In genomic region chr17:57166803-57167202, GRCh38 we compare ENCODE assay signal across 29 cellular contexts.
DNase-seq lines count a peak whose midpoint lies in the region; ATAC-seq and TF ChIP-seq lines count a peak whose summit lies in the region.
"Had no signal": no experiment of that assay in that cellular context is flagged by ENCODE, and none has a peak within 500 bp of the region (broad histone marks: within the 10 kb centered on the region; RNA-seq: fewer than 3 reads in every experiment).

No MANE protein-coding gene starts in this region.

- H2BK15ac ChIP-seq in H9 (ENCODE audit: low read depth, low read length) (no peak overlapping the region), neuronal stem cell (ENCODE audit: low read length) (no peak overlapping the region)

- TF ChIP-seq CTCF in H9 (conservative IDR thresholded peaks at IDR 0.05) (no peak), PC-9 (conservative IDR thresholded peaks at IDR 0.05) (no peak), testis (IDR thresholded peaks at IDR 0.05) (no peak)

- H3K4me2 ChIP-seq in H9 (ENCODE audit: insufficient read depth, insufficient read length, low read length) (no peak overlapping the region), PC-9 (peak overlapping the region; percentile 49), neuronal stem cell (ENCODE audit: insufficient read depth, low read length, poor library complexity, severe bottlenecking) (no peak overlapping the region)
- H3K4me2 ChIP-seq: neural progenitor cell had no signal

- H4K8ac ChIP-seq in H9 (replicated peaks; ENCODE audit: insufficient read length, low read depth, low read length) (no peak overlapping the region), neuronal stem cell (ENCODE audit: low read depth, low read length) (no peak overlapping the region)

- H3K79me1 ChIP-seq in H9 (ENCODE audit: insufficient read depth, low read depth, low read length, poor library complexity, severe bottlenecking): no peaks in the 10 kb centered on the region
- H3K79me1 ChIP-seq in neuronal stem cell (ENCODE audit: low read depth, low read length): no peaks in the 10 kb centered on the region

- H3K4me3 ChIP-seq in PC-9 (no peak overlapping the region), esophagus (ENCODE audit: low read depth in 1 of 2, low read length in 2 of 2) (no peak overlapping the region), neuronal stem cell (ENCODE audit: low read length in 2 of 2) (no peak overlapping the region), testis (no peak overlapping the region)
- H3K4me3 ChIP-seq: esophagus squamous epithelium, neural progenitor cell, prostate gland, SJSA1 had no signal

- H2BK12ac ChIP-seq in H9 (ENCODE audit: insufficient read length, low read depth, low read length) (no peak overlapping the region), neuronal stem cell (ENCODE audit: low read length) (no peak overlapping the region)

- H3K23me2 ChIP-seq in H9 (ENCODE audit: insufficient read length, low read depth, low read length, poor library complexity, severe bottlenecking): no peaks in the 10 kb centered on the region

- H3K27ac ChIP-seq in H9 (ENCODE audit: insufficient read length, low read depth, low read length) (no peak overlapping the region), PC-9 (no peak overlapping the region), esophagus (ENCODE audit: low read depth in 2 of 2, low read length in 1 of 2) (peak overlapping the region; percentile 6 to 27), neuronal stem cell (replicated peaks; ENCODE audit: low read length) (no peak overlapping the region), testis (no peak overlapping the region), substantia nigra (ENCODE audit: low read depth, low read length, poor library complexity, severe bottlenecking) (no peak overlapping the region)
- H3K27ac ChIP-seq: neural progenitor cell, prostate gland, SJSA1, WERI-Rb-1 had no signal

- no peak overlapping the region for H3K27ac Mint-ChIP-seq in H9
- H3K27ac Mint-ChIP-seq in activated CD8-positive, alpha-beta memory T cell treated with anti-CD3 and anti-CD28 coated beads, Interleukin-2, amount 10 ng/mL, durations not matched to agents 7 days and 5 days: no peak overlapping the region
- H3K27ac Mint-ChIP-seq: activated CD4-positive, alpha-beta memory T cell treated with anti-CD3 and anti-CD28 coated beads for 36 hours; CD4-positive, alpha-beta memory T cell; neural progenitor cell; T-helper 17 cell; type B pancreatic cell had no signal

- no peaks in the 10 kb centered on the region for H3K79me2 ChIP-seq in H9 (ENCODE audit: insufficient read depth, low read length)
- H3K79me2 ChIP-seq in PC-9 (ENCODE audit: low read depth): no peaks in the 10 kb centered on the region

- intact Hi-C loops in PC-9 (cut with micrococcal nuclease; ENCODE audit: unreplicated experiment): no loop called here
- intact Hi-C loops in sciatic nerve (cut with DNase I): no loop called here
- intact Hi-C loops in testis (cut with DNase I; ENCODE audit: low total_unique reads): no loop called here

- TF ChIP-seq POLR2A in testis (IDR thresholded peaks at IDR 0.05): no peak

- H3K4me1 ChIP-seq in H9 (ENCODE audit: insufficient read depth, low read length) (peaks cover 2% of the 10 kb centered on the region; the same call in 1 of the 2 replicates), PC-9 (replicated peaks; ENCODE audit: insufficient read depth) (peaks cover 16% of the 10 kb centered on the region), esophagus (ENCODE audit: control insufficient read depth in 2 of 2, insufficient read depth in 2 of 2, low read length in 1 of 2) (no peaks in the 10 kb centered on the region), neuronal stem cell (ENCODE audit: control insufficient read depth in 2 of 2, insufficient read depth in 1 of 2, low read depth in 1 of 2, low read length in 2 of 2) (peaks cover 0 to 3% of the 10 kb centered on the region in 2 donors), testis (no peaks in the 10 kb centered on the region)
- H3K4me1 ChIP-seq: neural progenitor cell, prostate gland, SJSA1 had no signal

- H2AFZ ChIP-seq in H9 (ENCODE audit: low read length) (no peak overlapping the region), PC-9 (0 out of 2 replicates have a peak overlapping the region, but pooled peaks have one; percentile 29), neuronal stem cell (ENCODE audit: low read length) (no peak overlapping the region)
- H2AFZ ChIP-seq: neural progenitor cell had no signal

- H3K27me3 Mint-ChIP-seq in H9 (ENCODE audit: low read depth): no peaks in the 10 kb centered on the region
- peaks cover 32% of the 10 kb centered on the region for H3K27me3 Mint-ChIP-seq in activated CD8-positive, alpha-beta memory T cell treated with anti-CD3 and anti-CD28 coated beads, Interleukin-2, amount 10 ng/mL, durations not matched to agents 7 days and 5 days

- no peak for ATAC-seq in sciatic nerve
- ATAC-seq in activated CD8-positive, alpha-beta memory T cell treated with anti-CD3 and anti-CD28 coated beads, Interleukin-2, amount 10 ng/mL, durations not matched to agents 7 days and 5 days: no peak
- ATAC-seq: T-helper 17 cell had no signal

- CTCF ChIA-PET in PC-9 (lab: Charles Lee): interaction anchor here (0.6 kb wide), 1 partner anchor 668 kb away, joined by 4 read pairs; no protein-coding TSS in a partner anchor
- CTCF ChIA-PET in activated CD8-positive, alpha-beta memory T cell treated with anti-CD3 and anti-CD28 coated beads, Interleukin-2, amount 10 ng/mL, durations not matched to agents 7 days and 5 days (lab: Charles Lee): no interaction called here

- H3K23ac ChIP-seq in H9 (ENCODE audit: insufficient read length, low read depth, low read length) (no peak overlapping the region), neuronal stem cell (ENCODE audit: low read depth, low read length, poor library complexity) (no peak overlapping the region)

- H3K36me3 Mint-ChIP-seq in H9 (ENCODE audit: insufficient read depth in 1 of 3, low read depth in 3 of 3): peaks cover 0 to 3% (median 0%) of the 10 kb centered on the region in 3 experiments; a peak in 1 of 7 replicates
- no peaks in the 10 kb centered on the region for H3K36me3 Mint-ChIP-seq in activated CD8-positive, alpha-beta memory T cell treated with anti-CD3 and anti-CD28 coated beads, Interleukin-2, amount 10 ng/mL, durations not matched to agents 7 days and 5 days
- H3K36me3 Mint-ChIP-seq: activated CD4-positive, alpha-beta memory T cell treated with anti-CD3 and anti-CD28 coated beads for 36 hours; CD4-positive, alpha-beta memory T cell; neural progenitor cell; type B pancreatic cell had no signal

- peaks cover 2 to 3% of the 10 kb centered on the region in 2 experiments; a peak in 1 of 5 replicates for H3K9me3 Mint-ChIP-seq in H9
- H3K9me3 Mint-ChIP-seq in activated CD8-positive, alpha-beta memory T cell treated with anti-CD3 and anti-CD28 coated beads, Interleukin-2, amount 10 ng/mL, durations not matched to agents 7 days and 5 days (ENCODE audit: low read depth): peaks cover 2% of the 10 kb centered on the region
- H3K9me3 Mint-ChIP-seq: type B pancreatic cell had no signal

- H3K9ac ChIP-seq in H9 (ENCODE audit: extremely low read depth, insufficient read length, low read length): no peak overlapping the region
- peak overlapping the region; percentile 38 for H3K9ac ChIP-seq in neuronal stem cell (ENCODE audit: low read depth, low read length, poor library complexity)
- H3K9ac ChIP-seq: neural progenitor cell had no signal

- H2BK120ac ChIP-seq in H9 (ENCODE audit: low read depth, low read length, poor library complexity, severe bottlenecking): no peak overlapping the region
- no peak overlapping the region for H2BK120ac ChIP-seq in neuronal stem cell (ENCODE audit: low read depth, low read length)

- H4K20me1 ChIP-seq in H9 (ENCODE audit: control insufficient read depth, insufficient read depth, insufficient read length): no peaks in the 10 kb centered on the region
- H4K20me1 ChIP-seq in PC-9 (ENCODE audit: insufficient read depth): no peaks in the 10 kb centered on the region

- peaks cover 21 to 23% of the 10 kb centered on the region in 2 experiments for H3K4me1 Mint-ChIP-seq in H9
- H3K4me1 Mint-ChIP-seq in activated CD8-positive, alpha-beta memory T cell treated with anti-CD3 and anti-CD28 coated beads, Interleukin-2, amount 10 ng/mL, durations not matched to agents 7 days and 5 days: no peaks in the 10 kb centered on the region
- H3K4me1 Mint-ChIP-seq: CD4-positive, alpha-beta memory T cell; T-helper 17 cell had no signal

- H2AK5ac ChIP-seq in H9 (ENCODE audit: insufficient read length, low read length) (no peak overlapping the region), neuronal stem cell (ENCODE audit: low read depth, low read length) (no peak overlapping the region)

- H2BK20ac ChIP-seq in H9 (ENCODE audit: low read depth, low read length, poor library complexity, severe bottlenecking): no peak overlapping the region

- H3K14ac ChIP-seq in H9 (ENCODE audit: insufficient read depth, low read length) (no peak overlapping the region), neuronal stem cell (ENCODE audit: low read length) (no peak overlapping the region)

- H4K5ac ChIP-seq in H9 (ENCODE audit: insufficient read length, low read depth, low read length): no peak overlapping the region

- H3K4me3 Mint-ChIP-seq in H9: no peak overlapping the region
- H3K4me3 Mint-ChIP-seq in activated CD8-positive, alpha-beta memory T cell treated with anti-CD3 and anti-CD28 coated beads, Interleukin-2, amount 10 ng/mL, durations not matched to agents 7 days and 5 days: no peak overlapping the region
- H3K4me3 Mint-ChIP-seq: activated CD4-positive, alpha-beta memory T cell treated with anti-CD3 and anti-CD28 coated beads for 36 hours; CD4-positive, alpha-beta memory T cell; neural progenitor cell; T-helper 17 cell; type B pancreatic cell had no signal

- H3K27me3 ChIP-seq in H9 (ENCODE audit: insufficient read depth, low read length): no peaks in the 10 kb centered on the region
- peaks cover 3% of the 10 kb centered on the region; the same call in 1 of the 2 replicates for H3K27me3 ChIP-seq in PC-9 (ENCODE audit: insufficient read depth, low read depth)
- H3K27me3 ChIP-seq in esophagus (ENCODE audit: control insufficient read depth in 1 of 2, insufficient read depth in 2 of 2, low read length in 2 of 2): no peaks in the 10 kb centered on the region
- H3K27me3 ChIP-seq in neuronal stem cell (ENCODE audit: control insufficient read depth in 3 of 3, insufficient read depth in 3 of 3, low read depth in 1 of 3, low read length in 3 of 3): no peaks in the 10 kb centered on the region
- H3K27me3 ChIP-seq in testis: no peaks in the 10 kb centered on the region
- H3K27me3 ChIP-seq: esophagus squamous epithelium, neural progenitor cell had no signal

- no peak overlapping the region for H3T11ph ChIP-seq in H9 (ENCODE audit: low read length)

- H2BK5ac ChIP-seq in H9 (ENCODE audit: insufficient read length, low read length) (no peak overlapping the region), neuronal stem cell (ENCODE audit: low read length) (no peak overlapping the region)

- H3K9me2 ChIP-seq in PC-9 (ENCODE audit: insufficient read depth): no peaks in the 10 kb centered on the region

- POLR2A ChIA-PET in PC-9 (lab: Charles Lee; ENCODE audit: unreplicated experiment): no interaction called here

- H3K36me3 ChIP-seq in PC-9 (ENCODE audit: low read depth) (no peaks in the 10 kb centered on the region), esophagus (ENCODE audit: control insufficient read depth in 2 of 2, insufficient read depth in 2 of 2, low read length in 1 of 2) (no peaks in the 10 kb centered on the region), neuronal stem cell (replicated peaks in 1 of 2; ENCODE audit: control insufficient read depth in 2 of 2, insufficient read depth in 2 of 2, low read length in 2 of 2) (no peaks in the 10 kb centered on the region), testis (ENCODE audit: low read depth, missing control alignments) (no peaks in the 10 kb centered on the region)
- H3K36me3 ChIP-seq: esophagus squamous epithelium, neural progenitor cell, prostate gland, SJSA1, WERI-Rb-1 had no signal

- H4K91ac ChIP-seq in H9 (ENCODE audit: insufficient read length, low read depth, low read length) (no peak overlapping the region), neuronal stem cell (ENCODE audit: low read depth, low read length, poor library complexity) (no peak overlapping the region)

- DNase-seq in H9 (peak; percentile 59), PC-9 (peak; percentile 10 to 75), neuronal stem cell (ENCODE audit: low spot score) (no peak), sciatic nerve (ENCODE audit: low spot score) (no peak), testis (no peak), substantia nigra (lab: John Stamatoyannopoulos, UW) (no peak)
- DNase-seq in activated CD8-positive, alpha-beta memory T cell treated with anti-CD3 and anti-CD28 coated beads, Interleukin-2, amount 10 ng/mL, durations not matched to agents 7 days and 5 days: no peak
- DNase-seq: activated CD4-positive, alpha-beta memory T cell treated with anti-CD3 and anti-CD28 coated beads for 36 hours; activated naive CD4-positive, alpha-beta T cell treated with Interleukin-2 at 50 U/mL for 16 hours; activated T-cell treated with anti-CD3 and anti-CD28 coated beads for 4 hours; amniotic stem cell; CD4-positive, alpha-beta memory T cell; central memory CD4-positive, alpha-beta T cell; DMS53; effector CD4-positive, alpha-beta T cell; esophagus squamous epithelium; GOT3; NCI-H1105; NCI-H2081 treated with DMSO at 0.1 percent for 48 hours; NCI-H526; OCI-M1; stimulated activated naive CD4-positive, alpha-beta T cell; T-helper 17 cell; WERI-Rb-1 had no signal

- no CpG with 5 or more reads among the region's 9 CpGs for WGBS in H9 (ENCODE audit: extremely low coverage, insufficient read length, low lambda C conversion rate)
- 30 to 32% methylated on average over 9 of the region's 9 CpGs for WGBS in esophagus, 2 donors
- no CpG with 5 or more reads among the region's 9 CpGs for WGBS in neuronal stem cell (ENCODE audit: extremely low coverage in 2 of 2, insufficient read length in 2 of 2, insufficient replicate concordance in 1 of 2), 2 donors
- WGBS in testis, 2 donors: 46 to 57% methylated on average over 9 of the region's 9 CpGs

- H3K18ac ChIP-seq in H9 (ENCODE audit: insufficient read length, low read depth, low read length): no peak overlapping the region
- no peak overlapping the region for H3K18ac ChIP-seq in neuronal stem cell (ENCODE audit: low read length)

- H3K4ac ChIP-seq in H9 (ENCODE audit: low read depth, low read length) (no peak overlapping the region), neuronal stem cell (ENCODE audit: low read length) (no peak overlapping the region)

- no peak overlapping the region for H3K56ac ChIP-seq in H9 (ENCODE audit: insufficient read length, low read depth, low read length)

- no TSS peak for BruUV-seq in PC-9 (replicated peaks; lab: Mats Ljungman, UMichigan)

- H3F3A ChIP-seq in PC-9 (ENCODE audit: insufficient read depth, low read depth): peaks cover 3% of the 10 kb centered on the region; the same call in 1 of the 2 replicates

- H3K9me3 ChIP-seq in H9 (ENCODE audit: control insufficient read depth, low read depth, low read length) (no peaks in the 10 kb centered on the region), PC-9 (ENCODE audit: insufficient read depth, low read depth) (no peaks in the 10 kb centered on the region), esophagus (ENCODE audit: control insufficient read depth in 2 of 2, insufficient read depth in 1 of 2, low read depth in 1 of 2, low read length in 1 of 2) (no peaks in the 10 kb centered on the region), neuronal stem cell (replicated peaks in 1 of 2; ENCODE audit: control insufficient read depth in 2 of 2, insufficient read depth in 1 of 2, low read depth in 1 of 2, low read length in 2 of 2) (no peaks in the 10 kb centered on the region), testis (no peaks in the 10 kb centered on the region)
- H3K9me3 ChIP-seq: esophagus squamous epithelium, prostate gland, SJSA1 had no signal

Comparison
In these comparisons a context has a peak if more than half of its experiments do, and no peak if none do; other contexts are left out.
1. DNase-seq: peak in H9 (single experiment) and PC-9 (2 of 2); none in neuronal stem cell (single experiment), sciatic nerve (single experiment), testis (single experiment), activated CD8-positive, alpha-beta memory T cell treated with anti-CD3 and anti-CD28 coated beads, Interleukin-2, amount 10 ng/mL, durations not matched to agents 7 days and 5 days (single experiment) and substantia nigra (0 of 49).
2. H3K27ac ChIP-seq: peak in esophagus (2 of 2); none in H9 (single experiment), PC-9 (single experiment), neuronal stem cell (single experiment), testis (0 of 2) and substantia nigra (single experiment).